ENCODE assay signal across 8 cellular contexts in genomic region chr12:53659609-53660008, GRCh38. TPM values are rescaled to one million over a fixed set of nuclear protein-coding genes. Genes with fewer than 3 reads are reported as not detected.
A peak's percentile ranks its signal among the peaks of the same experiment; 100 is the strongest.
DNase-seq lines count a peak whose midpoint lies in the region; ATAC-seq and TF ChIP-seq lines count a peak whose summit lies in the region.
"Had no signal": no experiment of that assay in that cellular context is flagged by ENCODE, and none has a peak within 500 bp of the region (broad histone marks: within the 10 kb centered on the region; RNA-seq: fewer than 3 reads in every experiment).

No MANE protein-coding gene starts in this region.

- H2AFZ ChIP-seq in IMR-90 (replicated peaks; ENCODE audit: low read length, poor library complexity): no peak overlapping the region

- no peak overlapping the region; the same call in 2 of the 3 replicates for H2BK15ac ChIP-seq in IMR-90 (ENCODE audit: low read depth, low read length)

- BruUV-seq in IMR-90 (replicated peaks; lab: Mats Ljungman, UMichigan): no TSS peak

- dilution Hi-C loops in IMR-90 (cut with HindIII; ENCODE audit: low sequenced_read_pairs, unreplicated experiment): no loop called here

- no peak for TF ChIP-seq RAD21 in IMR-90 (IDR thresholded peaks at IDR 0.05; ENCODE audit: low read length)

- H3K36me3 ChIP-seq in IMR-90 (ENCODE audit: control insufficient read depth, insufficient read depth, low read length) (peaks cover 7% of the 10 kb centered on the region), right lobe of liver (peaks cover 0 to 13% (median 2%) of the 10 kb centered on the region in 4 donors), thoracic aorta (peaks cover 7% of the 10 kb centered on the region)

- peak overlapping the region; percentile 91; the same call in 1 of the 2 replicates for H3K27ac ChIP-seq in IMR-90 (ENCODE audit: insufficient read depth, low read length)
- H3K27ac ChIP-seq in right lobe of liver: peak overlapping the region; percentile 74 to 84 (median 81)
- H3K27ac ChIP-seq in thoracic aorta: peak overlapping the region; percentile 87 to 90

- H3K27me3 ChIP-seq in IMR-90 (ENCODE audit: control insufficient read depth, insufficient read depth, low read length): no peaks in the 10 kb centered on the region
- H3K27me3 ChIP-seq in right lobe of liver: no peaks in the 10 kb centered on the region
- no peaks in the 10 kb centered on the region for H3K27me3 ChIP-seq in thoracic aorta (replicated peaks; ENCODE audit: insufficient read depth)

- H2BK5ac ChIP-seq in IMR-90 (ENCODE audit: low read depth, low read length, poor library complexity, severe bottlenecking): peak overlapping the region; percentile 84

- H4K5ac ChIP-seq in IMR-90 (ENCODE audit: low read depth, low read length): peak overlapping the region; percentile 67

- TF ChIP-seq CTCF in IMR-90 (conservative IDR thresholded peaks at IDR 0.05; ENCODE audit: low read depth, low read length) (no peak), choroid plexus epithelial cell (conservative IDR thresholded peaks at IDR 0.05; ENCODE audit: low read depth, low read length) (no peak), right lobe of liver (IDR thresholded peaks at IDR 0.05) (no peak), thoracic aorta (IDR thresholded peaks at IDR 0.05) (no peak)

- peak overlapping the region; percentile 83; the same call in 1 of the 2 replicates for H3K4ac ChIP-seq in IMR-90 (ENCODE audit: low read depth, low read length)

- POLR2A ChIA-PET in IMR-90 (lab: Charles Lee; ENCODE audit: unreplicated experiment): no interaction called here

- in situ Hi-C loops in IMR-90 (cut with MboI; ENCODE audit: low sequenced_read_pairs): no loop called here

- H3K79me1 ChIP-seq in IMR-90 (ENCODE audit: low read depth in 1 of 2, low read length in 2 of 2): peaks cover 0 to 4% of the 10 kb centered on the region in 2 experiments; a peak in 1 of 4 replicates

- H2BK120ac ChIP-seq in IMR-90 (ENCODE audit: low read depth, low read length): peak overlapping the region; percentile 90

- peak overlapping the region; percentile 17 to 84; a peak in 2 of 4 replicates for H4K8ac ChIP-seq in IMR-90 (ENCODE audit: low read depth in 2 of 2, low read length in 2 of 2)

- peak overlapping the region; percentile 85 for H3K18ac ChIP-seq in IMR-90 (ENCODE audit: low read depth, low read length)

- peak overlapping the region; percentile 72 for H3K4me2 ChIP-seq in IMR-90 (ENCODE audit: low read depth, low read length)

- ATAC-seq in IMR-90 (ENCODE audit: low read depth) (peak; percentile 24), right lobe of liver (peak; percentile 41 to 71 (median 52)), thoracic aorta (ENCODE audit: insufficient number of reproducible peaks, low FRiP score, low read depth) (peak; percentile 8), HG03378 (IDR thresholded peaks at IDR 0.05; ENCODE audit: unreplicated experiment) (no peak), GM19035 (IDR thresholded peaks at IDR 0.05; ENCODE audit: unreplicated experiment) (no peak)
- ATAC-seq: T-cell had no signal

- H2AK5ac ChIP-seq in IMR-90 (ENCODE audit: low read depth, low read length): no peak overlapping the region

- H3K4me1 ChIP-seq in IMR-90 (ENCODE audit: control insufficient read depth, insufficient read depth, low read length) (peaks cover 13% of the 10 kb centered on the region), right lobe of liver (peaks cover 2 to 34% (median 14%) of the 10 kb centered on the region in 4 donors), thoracic aorta (ENCODE audit: control insufficient read depth in 1 of 2, low read depth in 2 of 2) (peaks cover 21 to 47% of the 10 kb centered on the region in 2 donors)

- CTCF ChIA-PET in IMR-90 (lab: Yijun Ruan, JAX): interaction anchor here (1.7 kb wide), 1 partner anchor 16 kb away, joined by 8 read pairs; the partner anchor contains the start of gene ATP5MC2

- no peak overlapping the region for H3K56ac ChIP-seq in IMR-90 (ENCODE audit: extremely low read depth, insufficient read depth, low read length)

- H3K9me3 ChIP-seq in IMR-90 (ENCODE audit: control insufficient read depth, insufficient read depth, low read length) (no peaks in the 10 kb centered on the region), right lobe of liver (no peaks in the 10 kb centered on the region), thoracic aorta (no peaks in the 10 kb centered on the region)

- H2BK20ac ChIP-seq in IMR-90 (ENCODE audit: low read depth, low read length): peak overlapping the region; percentile 62; the same call in 1 of the 2 replicates

- DNase-seq in IMR-90 (peak; percentile 22), choroid plexus epithelial cell (ENCODE audit: low read depth) (peak; percentile 52), right lobe of liver (no peak), thoracic aorta (ENCODE audit: low spot score) (no peak), DMS153 (lab: John Stamatoyannopoulos, UW) (no peak)
- DNase-seq: T-cell had no signal

- intact Hi-C loops in IMR-90 (cut with micrococcal nuclease) (no loop called here), right lobe of liver (cut with DNase I) (no loop called here)

- WGBS in IMR-90 (ENCODE audit: extremely low coverage in 2 of 2, insufficient read length in 1 of 2), 2 experiments: no CpG with 5 or more reads among the region's 2 CpGs
- 34% methylated on average over 2 of the region's 2 CpGs for WGBS in right lobe of liver (ENCODE audit: insufficient coverage, low coverage, low lambda C conversion rate, missing lambda C conversion rate)

- peak overlapping the region; percentile 91 for H3K14ac ChIP-seq in IMR-90 (replicated peaks; ENCODE audit: low read depth, low read length)

- H3K23ac ChIP-seq in IMR-90 (ENCODE audit: low read depth, low read length): peak overlapping the region; percentile 87; the same call in 1 of the 2 replicates

- TF ChIP-seq POLR2A in IMR-90 (IDR thresholded peaks at IDR 0.05; ENCODE audit: low read depth, low read length) (no peak), right lobe of liver (IDR thresholded peaks at IDR 0.05) (no peak)

- H3K4me3 ChIP-seq in IMR-90 (ENCODE audit: insufficient read depth, low read depth, low read length) (no peak overlapping the region), choroid plexus epithelial cell (ENCODE audit: low read depth, low read length) (no peak overlapping the region), right lobe of liver (peak overlapping the region; percentile 13 to 28 (median 25)), thoracic aorta (peak overlapping the region; percentile 49)

- H3K9me1 ChIP-seq in IMR-90 (ENCODE audit: insufficient read depth, low read length): peaks cover 7% of the 10 kb centered on the region

- H2AK9ac ChIP-seq in IMR-90 (replicated peaks; ENCODE audit: low read depth, low read length, poor library complexity): no peak overlapping the region

- H4K20me1 ChIP-seq in IMR-90 (ENCODE audit: insufficient read depth, low read length): no peaks in the 10 kb centered on the region

- no peak overlapping the region for H4K91ac ChIP-seq in IMR-90 (ENCODE audit: insufficient read depth, low read depth, low read length)

- H3K9ac ChIP-seq in IMR-90 (ENCODE audit: low read depth, low read length): 0 out of 2 replicates have a peak overlapping the region, but pooled peaks have one; percentile 73

TF ChIP-seq in IMR-90, 13 proteins besides CTCF, POLR2A, EP300 and RAD21:
- TF ChIP-seq CEBPB (IDR thresholded peaks at IDR 0.05; ENCODE audit: low read depth, low read length) (no peak), NFE2L2 (IDR thresholded peaks at IDR 0.05; ENCODE audit: low read depth, low read length) (no peak), SMC3 (IDR thresholded peaks at IDR 0.05; ENCODE audit: low read depth, low read length) (no peak), RFX5 (IDR thresholded peaks at IDR 0.05; ENCODE audit: low read depth, low read length) (no peak), ELK1 (IDR thresholded peaks at IDR 0.05; ENCODE audit: borderline replicate concordance, low read depth, low read length) (no peak), CHD1 (IDR thresholded peaks at IDR 0.05; ENCODE audit: low read depth, low read length) (no peak), MXI1 (IDR thresholded peaks at IDR 0.05; ENCODE audit: borderline replicate concordance, low read depth, low read length) (no peak), BHLHE40 (IDR thresholded peaks at IDR 0.05; ENCODE audit: low read depth, low read length) (no peak), MAFK (IDR thresholded peaks at IDR 0.05; ENCODE audit: low read depth, low read length) (no peak)
TF ChIP-seq in IMR-90: peak in this region for 0.

RNA-seq across cellular contexts. Expression of gene ATP5MC2, which starts 16.3 kb away (rescaled TPM):
- total RNA-seq in IMR-90 (2012; rRNA removed) (138 and 361 TPM in 2 replicates), right lobe of liver (100 to 1,000 TPM; 122 to 160 (median 135) TPM), thoracic aorta (100 to 1,000 TPM; 168 to 175 TPM)
- polyA plus RNA-seq in IMR-90 (2012; rRNA removed): 309 and 344 TPM in 2 replicates
- polyA plus RNA-seq in IMR-90 (2012; cell fraction: cytosol; rRNA removed): 479 and 973 TPM in 2 replicates
- 159 and 236 TPM in 2 replicates for polyA plus RNA-seq in IMR-90 (2012; cell fraction: nucleus; rRNA removed; ENCODE audit: low replicate concordance)

RNA-seq across cellular contexts. Expression of gene ATF7, which starts 33.4 kb away (rescaled TPM):
- 7.0 and 9.4 TPM in 2 replicates for total RNA-seq in IMR-90 (2012; rRNA removed)
- polyA plus RNA-seq in IMR-90 (2012; rRNA removed): 15.2 and 16.3 TPM in 2 replicates
- 6.5 and 9.7 TPM in 2 replicates for polyA plus RNA-seq in IMR-90 (2012; cell fraction: cytosol; rRNA removed)
- 35.8 and 38.5 TPM in 2 replicates for polyA plus RNA-seq in IMR-90 (2012; cell fraction: nucleus; rRNA removed; ENCODE audit: low replicate concordance)
- total RNA-seq in right lobe of liver: 10 to 100 TPM in 5 of 6 experiments, 1 to 10 TPM in 1; 7.9 to 18.7 (median 12.3) TPM
- total RNA-seq in thoracic aorta: 10 to 100 TPM; 24.4 to 82.1 TPM

Comparison
In these comparisons a context has a peak if more than half of its experiments do, and no peak if none do; other contexts are left out.
1. ATAC-seq: peak in IMR-90 (single experiment), right lobe of liver (4 of 4) and thoracic aorta (single experiment); none in HG03378 (single experiment) and GM19035 (single experiment).
2. DNase-seq: peak in IMR-90 (single experiment) and choroid plexus epithelial cell (single experiment); none in right lobe of liver (0 of 3), thoracic aorta (single experiment) and DMS153 (single experiment).
3. H3K4me3 ChIP-seq: peak in right lobe of liver (3 of 3) and thoracic aorta (single experiment); none in IMR-90 (single experiment) and choroid plexus epithelial cell (single experiment).
4. Peak in every context shown above with its lines, with median percentiles within 50 percentile points of each other: H3K27ac ChIP-seq.